Comparison of ENCODE assay signal across 8 cellular contexts in genomic region chrX:24150051-24150790, GRCh38. TPM values are rescaled to one million over a fixed set of nuclear protein-coding genes. Genes with fewer than 3 reads are reported as not detected.
A peak's percentile ranks its signal among the peaks of the same experiment; 100 is the strongest.
DNase-seq lines count a peak whose midpoint lies in the region; ATAC-seq and TF ChIP-seq lines count a peak whose summit lies in the region.

No MANE protein-coding gene starts in this region.

- POLR2A ChIA-PET in activated CD4-positive, alpha-beta T cell treated with anti-CD3 and anti-CD28 coated beads for 36 hours (lab: Charles Lee), result interaction anchor here (0.6 kb wide), 1 partner anchor 53 kb away, joined by 5 read pairs; no protein-coding TSS in a partner anchor

- peak overlapping the region; percentile 93 for H3K4me3 Mint-ChIP-seq in activated CD4-positive, alpha-beta T cell treated with anti-CD3 and anti-CD28 coated beads for 36 hours

- peaks cover 26% of the 10 kb centered on the region for H3K36me3 Mint-ChIP-seq in activated CD4-positive, alpha-beta T cell treated with anti-CD3 and anti-CD28 coated beads for 36 hours (ENCODE audit: low read depth)

- H3K9me3 Mint-ChIP-seq in activated CD4-positive, alpha-beta T cell treated with anti-CD3 and anti-CD28 coated beads for 36 hours (ENCODE audit: low read depth), result no peaks in the 10 kb centered on the region

- peak overlapping the region; percentile 97 for H3K27ac Mint-ChIP-seq in activated CD4-positive, alpha-beta T cell treated with anti-CD3 and anti-CD28 coated beads for 36 hours

- CTCF ChIA-PET in activated CD4-positive, alpha-beta T cell treated with anti-CD3 and anti-CD28 coated beads for 36 hours (lab: Charles Lee), result no interaction called here

- DNase-seq in AG20443 (ENCODE audit: low spot score), result peak; percentile 87
- DNase-seq in NCI-H345 treated with DMSO at 0.1 percent for 48 hours (lab: John Stamatoyannopoulos, UW; ENCODE audit: unreplicated experiment), result peak; percentile 62
- DNase-seq in activated CD4-positive, alpha-beta T cell treated with anti-CD3 and anti-CD28 coated beads for 36 hours, result peak; percentile 92
- DNase-seq in choroid plexus epithelial cell (ENCODE audit: low read depth), result peak; percentile 88
- DNase-seq in left colon, result peak; percentile 93 to 94
- peak; percentile 85 for DNase-seq in stimulated activated CD4-positive, alpha-beta T cell treated with anti-CD3 and anti-CD28 coated beads, Interleukin-1b, Interleukin-23, amount 100 ng/mL, for 48 hours

- H3K4me3 ChIP-seq in choroid plexus epithelial cell (ENCODE audit: low read depth, low read length), result peak overlapping the region; percentile 79

- ATAC-seq in GM18909 (IDR thresholded peaks at IDR 0.05; ENCODE audit: poor library complexity, unreplicated experiment) (peak; percentile 79), HG03159 (IDR thresholded peaks at IDR 0.05; ENCODE audit: unreplicated experiment) (peak; percentile 72), left colon (peak; percentile 86)
- peak; percentile 81 for ATAC-seq in activated CD4-positive, alpha-beta T cell treated with anti-CD3 and anti-CD28 coated beads for 36 hours

- peak; percentile 36 for TF ChIP-seq CTCF in choroid plexus epithelial cell (conservative IDR thresholded peaks at IDR 0.05; ENCODE audit: low read depth, low read length)

- H3K27me3 Mint-ChIP-seq in activated CD4-positive, alpha-beta T cell treated with anti-CD3 and anti-CD28 coated beads for 36 hours, result no peaks in the 10 kb centered on the region

- intact Hi-C loops in activated CD4-positive, alpha-beta T cell treated with anti-CD3 and anti-CD28 coated beads for 36 hours (cut with DNase I, micrococcal nuclease), result loop anchor here (1.0 to 10.0 kb wide), 13 partner anchors 19 to 483 kb away; partner anchors contain the start of genes CXorf58 (in 2 of the 2), EIF2S3 (in 2 of the 2), APOO (in 1 of the 2) and PDK3 (in 1 of the 2)
- intact Hi-C loops in left colon (cut with DNase I, micrococcal nuclease), result no loop called here

- H3K4me1 Mint-ChIP-seq in activated CD4-positive, alpha-beta T cell treated with anti-CD3 and anti-CD28 coated beads for 36 hours, result peaks cover 50% of the 10 kb centered on the region

RNA-seq across cellular contexts. Expression of gene ZFX, which starts 0.7 kb away (rescaled TPM):
- 10 to 100 TPM; 34.0 to 37.9 TPM for total RNA-seq in activated CD4-positive, alpha-beta T cell treated with anti-CD3 and anti-CD28 coated beads for 36 hours
- total RNA-seq in left colon, result 10 to 100 TPM; 41.8 to 52.3 TPM

Comparison
In these comparisons a context has a peak if more than half of its experiments do, and no peak if none do; other contexts are left out.
1. Peak in every context shown above with its lines: DNase-seq, ATAC-seq and H3K4me3 ChIP-seq.
2. intact Hi-C loops: an anchor here in activated CD4-positive, alpha-beta T cell treated with anti-CD3 and anti-CD28 coated beads for 36 hours (1.0 to 10.0 kb wide); none called in left colon.